33 cellular contexts compared by ENCODE assay signal in the genomic region with DNA sequence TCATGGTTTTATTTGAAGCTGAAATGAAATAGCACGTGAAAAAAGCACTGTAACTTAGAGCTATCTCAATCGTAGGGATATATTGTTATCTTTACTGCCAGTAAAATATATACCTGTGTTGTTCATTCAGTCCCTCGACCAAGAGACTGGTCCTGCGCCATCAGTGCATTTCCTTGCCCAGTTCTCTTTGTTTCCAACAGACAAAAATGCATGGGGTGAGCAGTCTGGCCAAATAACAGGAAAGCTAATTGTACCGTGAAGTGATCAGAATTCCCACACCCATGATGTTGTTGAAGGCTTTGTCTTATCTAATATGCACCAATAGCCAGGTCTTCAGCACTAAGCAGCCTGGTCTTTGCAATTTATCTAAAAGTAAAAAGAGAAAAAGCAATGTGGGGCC.
"Had no signal": no experiment of that assay in that cellular context is flagged by ENCODE, and none has a peak within 500 bp of the region (broad histone marks: within the 10 kb centered on the region; RNA-seq: fewer than 3 reads in every experiment).

No MANE protein-coding gene starts in this region.

- H3K36me3 ChIP-seq: ascending aorta, cardiac muscle cell, colonic mucosa, WERI-Rb-1 had no signal

- H3K9me3 ChIP-seq: ascending aorta, colonic mucosa had no signal

- H3K27ac Mint-ChIP-seq: activated CD4-positive, alpha-beta memory T cell treated with anti-CD3 and anti-CD28 coated beads, Interleukin-2, amount 10 ng/mL, durations not matched to agents 7 days and 5 days; activated CD4-positive, alpha-beta T cell treated with anti-CD3 and anti-CD28 coated beads for 36 hours; activated CD4-positive, alpha-beta T cell treated with anti-CD3 and anti-CD28 coated beads, Interleukin-2, amount 10 ng/mL, durations not matched to agents 7 days and 5 days; activated CD8-positive, alpha-beta memory T cell treated with anti-CD3 and anti-CD28 coated beads, Interleukin-2, amount 10 ng/mL, durations not matched to agents 7 days and 5 days; activated CD8-positive, alpha-beta T cell treated with anti-CD3 and anti-CD28 coated beads, Interleukin-2, amount 10 ng/mL, durations not matched to agents 7 days and 5 days; activated naive CD4-positive, alpha-beta T cell treated with anti-CD3 and anti-CD28 coated beads, Interleukin-2, amount 10 ng/mL, durations not matched to agents 7 days and 5 days; activated naive CD4-positive, alpha-beta T cell treated with anti-CD3 and anti-CD28 coated beads, Interleukin-2, amount 50 U/mL, for 24 hours; activated naive CD8-positive, alpha-beta T cell; activated naive CD8-positive, alpha-beta T cell treated with anti-CD3 and anti-CD28 coated beads, Interleukin-2, amount 10 ng/mL, durations not matched to agents 7 days and 5 days; activated naive CD8-positive, alpha-beta T cell treated with anti-CD3 and anti-CD28 coated beads, Interleukin-2, amount 50 U/mL, for 24 hours; activated T-cell treated with anti-CD3 and anti-CD28 coated beads, Interleukin-2, amount 50 U/mL, for 24 hours; activated T-helper 2 cell treated with anti-CD3 and anti-CD28 coated beads, Interferon-gamma antibody, Interleukin-2, Interleukin-4, amounts not matched to agents 10 μg/mL and 5 μg/mL and 100 μg/mL, durations not matched to agents 14 hours and 24 hours and 36 hours; brain; T-helper 17 cell; WTC11 had no signal

- H3K4me3 Mint-ChIP-seq: activated CD4-positive, alpha-beta memory T cell treated with anti-CD3 and anti-CD28 coated beads, Interleukin-2, amount 10 ng/mL, durations not matched to agents 7 days and 5 days; activated CD4-positive, alpha-beta T cell treated with anti-CD3 and anti-CD28 coated beads for 36 hours; activated CD4-positive, alpha-beta T cell treated with anti-CD3 and anti-CD28 coated beads, Interleukin-2, amount 10 ng/mL, durations not matched to agents 7 days and 5 days; activated CD8-positive, alpha-beta memory T cell treated with anti-CD3 and anti-CD28 coated beads, Interleukin-2, amount 10 ng/mL, durations not matched to agents 7 days and 5 days; activated CD8-positive, alpha-beta T cell treated with anti-CD3 and anti-CD28 coated beads, Interleukin-2, amount 10 ng/mL, durations not matched to agents 7 days and 5 days; activated naive CD4-positive, alpha-beta T cell treated with anti-CD3 and anti-CD28 coated beads, Interleukin-2, amount 10 ng/mL, durations not matched to agents 7 days and 5 days; activated naive CD4-positive, alpha-beta T cell treated with anti-CD3 and anti-CD28 coated beads, Interleukin-2, amount 50 U/mL, for 24 hours; activated naive CD8-positive, alpha-beta T cell; activated naive CD8-positive, alpha-beta T cell treated with anti-CD3 and anti-CD28 coated beads, Interleukin-2, amount 10 ng/mL, durations not matched to agents 7 days and 5 days; activated naive CD8-positive, alpha-beta T cell treated with anti-CD3 and anti-CD28 coated beads, Interleukin-2, amount 50 U/mL, for 24 hours; activated T-cell treated with anti-CD3 and anti-CD28 coated beads, Interleukin-2, amount 50 U/mL, for 24 hours; brain; central memory CD8-positive, alpha-beta T cell; T-helper 17 cell; WTC11 had no signal

- H3K4me3 ChIP-seq: ascending aorta, cardiac muscle cell, colonic mucosa had no signal

- H3K4me1 Mint-ChIP-seq: activated CD4-positive, alpha-beta memory T cell treated with anti-CD3 and anti-CD28 coated beads, Interleukin-2, amount 10 ng/mL, durations not matched to agents 7 days and 5 days; activated CD4-positive, alpha-beta T cell treated with anti-CD3 and anti-CD28 coated beads for 36 hours; activated CD4-positive, alpha-beta T cell treated with anti-CD3 and anti-CD28 coated beads, Interleukin-2, amount 10 ng/mL, durations not matched to agents 7 days and 5 days; activated CD8-positive, alpha-beta memory T cell treated with anti-CD3 and anti-CD28 coated beads, Interleukin-2, amount 10 ng/mL, durations not matched to agents 7 days and 5 days; activated naive CD4-positive, alpha-beta T cell treated with anti-CD3 and anti-CD28 coated beads, Interleukin-2, amount 10 ng/mL, durations not matched to agents 7 days and 5 days; activated naive CD4-positive, alpha-beta T cell treated with anti-CD3 and anti-CD28 coated beads, Interleukin-2, amount 50 U/mL, for 24 hours; activated naive CD8-positive, alpha-beta T cell treated with anti-CD3 and anti-CD28 coated beads, Interleukin-2, amount 10 ng/mL, durations not matched to agents 7 days and 5 days; activated naive CD8-positive, alpha-beta T cell treated with anti-CD3 and anti-CD28 coated beads, Interleukin-2, amount 50 U/mL, for 24 hours; central memory CD8-positive, alpha-beta T cell; T-helper 17 cell had no signal

- H3K4me1 ChIP-seq: ascending aorta, colonic mucosa had no signal

- H3K36me3 Mint-ChIP-seq: activated CD8-positive, alpha-beta memory T cell treated with anti-CD3 and anti-CD28 coated beads, Interleukin-2, amount 10 ng/mL, durations not matched to agents 7 days and 5 days; activated naive CD4-positive, alpha-beta T cell treated with anti-CD3 and anti-CD28 coated beads, Interleukin-2, amount 10 ng/mL, durations not matched to agents 7 days and 5 days; activated naive CD4-positive, alpha-beta T cell treated with anti-CD3 and anti-CD28 coated beads, Interleukin-2, amount 50 U/mL, for 24 hours; activated naive CD8-positive, alpha-beta T cell; activated naive CD8-positive, alpha-beta T cell treated with anti-CD3 and anti-CD28 coated beads, Interleukin-2, amount 10 ng/mL, durations not matched to agents 7 days and 5 days; brain; WTC11 had no signal

- H3K27me3 ChIP-seq: ascending aorta, cardiac muscle cell, colonic mucosa had no signal

- H3K27ac ChIP-seq: ascending aorta, cardiac muscle cell, colonic mucosa, WERI-Rb-1 had no signal

- H3K9me3 Mint-ChIP-seq: activated CD4-positive, alpha-beta memory T cell treated with anti-CD3 and anti-CD28 coated beads, Interleukin-2, amount 10 ng/mL, durations not matched to agents 7 days and 5 days; activated CD4-positive, alpha-beta T cell treated with anti-CD3 and anti-CD28 coated beads, Interleukin-2, amount 10 ng/mL, durations not matched to agents 7 days and 5 days; activated naive CD4-positive, alpha-beta T cell treated with anti-CD3 and anti-CD28 coated beads, Interleukin-2, amount 10 ng/mL, durations not matched to agents 7 days and 5 days; activated naive CD4-positive, alpha-beta T cell treated with anti-CD3 and anti-CD28 coated beads, Interleukin-2, amount 50 U/mL, for 24 hours; activated naive CD8-positive, alpha-beta T cell treated with anti-CD3 and anti-CD28 coated beads, Interleukin-2, amount 10 ng/mL, durations not matched to agents 7 days and 5 days; activated naive CD8-positive, alpha-beta T cell treated with anti-CD3 and anti-CD28 coated beads, Interleukin-2, amount 50 U/mL, for 24 hours; activated T-cell treated with anti-CD3 and anti-CD28 coated beads, Interleukin-2, amount 50 U/mL, for 24 hours; activated T-helper 2 cell treated with anti-CD3 and anti-CD28 coated beads, Interferon-gamma antibody, Interleukin-2, Interleukin-4, amounts not matched to agents 10 μg/mL and 5 μg/mL and 100 μg/mL, durations not matched to agents 14 hours and 24 hours and 36 hours; WTC11 had no signal

- DNase-seq: activated CD4-positive, alpha-beta memory T cell treated with anti-CD3 and anti-CD28 coated beads, Interleukin-2, amount 10 ng/mL, durations not matched to agents 7 days and 5 days; activated CD4-positive, alpha-beta T cell treated with anti-CD3 and anti-CD28 coated beads for 1 hour; activated CD4-positive, alpha-beta T cell treated with anti-CD3 and anti-CD28 coated beads for 36 hours; activated CD4-positive, alpha-beta T cell treated with anti-CD3 and anti-CD28 coated beads for 48 hours; activated CD4-positive, alpha-beta T cell treated with anti-CD3 and anti-CD28 coated beads, Interleukin-2, amount 10 ng/mL, durations not matched to agents 7 days and 5 days; activated CD4-positive, alpha-beta T cell treated with anti-CD3 and anti-CD28 coated beads, Interleukin-2, amount 50 U/mL, for 48 hours; activated CD4-positive, CD25-positive, alpha-beta regulatory T cell; activated CD8-positive, alpha-beta memory T cell treated with anti-CD3 and anti-CD28 coated beads for 24 hours; activated CD8-positive, alpha-beta memory T cell treated with anti-CD3 and anti-CD28 coated beads, Interleukin-2, amount 10 ng/mL, durations not matched to agents 7 days and 5 days; activated CD8-positive, alpha-beta memory T cell treated with anti-CD3 and anti-CD28 coated beads, Interleukin-2, amount 50 U/mL, for 48 hours; activated CD8-positive, alpha-beta T cell treated with anti-CD3 and anti-CD28 coated beads, Interleukin-2, amount 10 ng/mL, durations not matched to agents 7 days and 5 days; activated effector memory CD4-positive, alpha-beta T cell treated with Interleukin-2 at 50 U/mL for 16 hours; activated gamma-delta T cell; activated naive CD4-positive, alpha-beta T cell treated with anti-CD3 and anti-CD28 coated beads, Interleukin-2, amount 10 ng/mL, durations not matched to agents 7 days and 5 days; activated naive CD4-positive, alpha-beta T cell treated with Interleukin-2 at 50 U/mL for 16 hours; activated naive CD8-positive, alpha-beta T cell treated with anti-CD3 and anti-CD28 coated beads, Interleukin-2, amount 10 ng/mL, durations not matched to agents 7 days and 5 days; activated naive CD8-positive, alpha-beta T cell treated with anti-CD3 and anti-CD28 coated beads, Interleukin-2, amount 50 U/mL, for 24 hours; activated T-cell treated with anti-CD3 and anti-CD28 coated beads, Interleukin-2, amount 50 U/mL, for 24 hours; activated T-cell treated with anti-CD3 and anti-CD28 coated beads, Interleukin-2, amount 50 U/mL, for 48 hours; amygdala; anterior cingulate cortex; colonic mucosa; T-helper 17 cell; WERI-Rb-1 had no signal

- ATAC-seq: activated CD4-positive, alpha-beta T cell treated with anti-CD3 and anti-CD28 coated beads for 36 hours; activated CD4-positive, CD25-positive, alpha-beta regulatory T cell treated with anti-CD3 and anti-CD28 coated beads, Interleukin-2, amount 50 U/mL, for 24 hours; activated CD8-positive, alpha-beta memory T cell treated with anti-CD3 and anti-CD28 coated beads, Interleukin-2, amount 10 ng/mL, durations not matched to agents 7 days and 5 days; activated CD8-positive, alpha-beta T cell treated with anti-CD3 and anti-CD28 coated beads, Interleukin-2, amount 10 ng/mL, durations not matched to agents 7 days and 5 days; activated naive CD8-positive, alpha-beta T cell treated with anti-CD3 and anti-CD28 coated beads, Interleukin-2, amount 50 U/mL, for 24 hours; T-helper 17 cell; WTC11 had no signal

- H3K27me3 Mint-ChIP-seq: activated CD4-positive, alpha-beta memory T cell treated with anti-CD3 and anti-CD28 coated beads, Interleukin-2, amount 10 ng/mL, durations not matched to agents 7 days and 5 days; activated CD4-positive, alpha-beta T cell treated with anti-CD3 and anti-CD28 coated beads for 36 hours; activated CD4-positive, alpha-beta T cell treated with anti-CD3 and anti-CD28 coated beads, Interleukin-2, amount 10 ng/mL, durations not matched to agents 7 days and 5 days; activated CD8-positive, alpha-beta memory T cell treated with anti-CD3 and anti-CD28 coated beads, Interleukin-2, amount 10 ng/mL, durations not matched to agents 7 days and 5 days; activated naive CD4-positive, alpha-beta T cell treated with anti-CD3 and anti-CD28 coated beads, Interleukin-2, amount 10 ng/mL, durations not matched to agents 7 days and 5 days; activated naive CD4-positive, alpha-beta T cell treated with anti-CD3 and anti-CD28 coated beads, Interleukin-2, amount 50 U/mL, for 24 hours; activated naive CD8-positive, alpha-beta T cell; activated naive CD8-positive, alpha-beta T cell treated with anti-CD3 and anti-CD28 coated beads, Interleukin-2, amount 10 ng/mL, durations not matched to agents 7 days and 5 days; activated naive CD8-positive, alpha-beta T cell treated with anti-CD3 and anti-CD28 coated beads, Interleukin-2, amount 50 U/mL, for 24 hours; activated T-cell treated with anti-CD3 and anti-CD28 coated beads, Interleukin-2, amount 50 U/mL, for 24 hours; central memory CD8-positive, alpha-beta T cell; T-helper 17 cell had no signal
